Comparison of ENCODE assay signal across 25 cellular contexts in the genomic region with DNA sequence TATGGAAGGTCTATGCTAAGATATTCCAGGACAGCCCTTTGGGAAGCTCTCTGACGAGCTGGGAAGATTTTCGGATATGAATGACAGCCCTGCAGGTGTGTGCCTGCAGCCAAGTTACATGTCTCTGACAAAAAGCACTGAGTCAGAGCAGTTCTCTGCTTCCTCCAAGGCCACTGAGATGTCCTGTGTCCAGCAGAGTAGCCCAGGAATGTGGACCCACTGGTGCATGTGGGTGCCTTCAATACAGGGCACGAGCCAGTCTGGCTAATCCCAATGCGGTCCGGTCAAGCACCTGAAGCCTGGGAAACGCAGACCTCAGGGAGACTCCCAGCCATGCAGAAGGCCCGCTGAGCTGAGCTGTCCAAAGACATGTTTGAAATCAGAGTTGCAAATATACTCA.
DNase-seq lines count a peak whose midpoint lies in the region; ATAC-seq, FAIRE-seq and TF ChIP-seq lines count a peak whose summit lies in the region.
"Had no signal": no experiment of that assay in that cellular context is flagged by ENCODE, and none has a peak within 500 bp of the region (broad histone marks: within the 10 kb centered on the region; RNA-seq: fewer than 3 reads in every experiment).

No MANE protein-coding gene starts in this region.

- no peaks in the 10 kb centered on the region for H3K4me1 Mint-ChIP-seq in central memory CD8-positive, alpha-beta T cell
- H3K4me1 Mint-ChIP-seq: CD4-positive, alpha-beta memory T cell had no signal

- no peaks in the 10 kb centered on the region for H4K20me1 ChIP-seq in BLaER1

- ATAC-seq in central memory CD8-positive, alpha-beta T cell (replicated peaks; ENCODE audit: extremely low read depth, poor library complexity, severe bottlenecking): no peak
- no peak for ATAC-seq in HG03135 (IDR thresholded peaks at IDR 0.05; ENCODE audit: unreplicated experiment)

- H3K9me3 Mint-ChIP-seq in central memory CD8-positive, alpha-beta T cell: no peaks in the 10 kb centered on the region
- H3K9me3 Mint-ChIP-seq: CD4-positive, alpha-beta memory T cell; H9 had no signal

- H2BK120ac ChIP-seq in mesendoderm (ENCODE audit: low read depth, low read length): no peak overlapping the region

- H3K4me1 ChIP-seq in BLaER1 (peaks cover 36% of the 10 kb centered on the region), kidney (ENCODE audit: control insufficient read depth in 1 of 2, insufficient read depth in 1 of 2, low read depth in 1 of 2, low read length in 2 of 2) (no peaks in the 10 kb centered on the region), spleen (no peaks in the 10 kb centered on the region), mesendoderm (ENCODE audit: control insufficient read depth, low read depth, low read length) (no peaks in the 10 kb centered on the region)
- H3K4me1 ChIP-seq: SJSA1 had no signal

- H3K27ac Mint-ChIP-seq in central memory CD8-positive, alpha-beta T cell (ENCODE audit: low read depth): peak overlapping the region; percentile 41
- H3K27ac Mint-ChIP-seq: CD4-positive, alpha-beta memory T cell; H9 had no signal

- no peak overlapping the region for H3K4me3 Mint-ChIP-seq in central memory CD8-positive, alpha-beta T cell
- H3K4me3 Mint-ChIP-seq: CD4-positive, alpha-beta memory T cell; H9 had no signal

- no peak overlapping the region for H2AK5ac ChIP-seq in mesendoderm (ENCODE audit: low read length)

- no peaks in the 10 kb centered on the region for H3K36me3 Mint-ChIP-seq in central memory CD8-positive, alpha-beta T cell (ENCODE audit: insufficient read depth)
- H3K36me3 Mint-ChIP-seq: CD4-positive, alpha-beta memory T cell had no signal

- H3K9me3 ChIP-seq in BLaER1 (no peaks in the 10 kb centered on the region), kidney (ENCODE audit: control insufficient read depth in 1 of 2, low read length in 2 of 2) (no peaks in the 10 kb centered on the region), spleen (no peaks in the 10 kb centered on the region)
- H3K9me3 ChIP-seq: MG63, SJSA1 had no signal

- no peak for TF ChIP-seq POLR2A in spleen (IDR thresholded peaks at IDR 0.05)

- no peak for DNase-seq in central memory CD8-positive, alpha-beta T cell (ENCODE audit: low spot score in 2 of 2)
- DNase-seq in kidney: peak; percentile 37
- peak; percentile 42 for DNase-seq in spleen
- DNase-seq in mesendoderm: no peak
- no peak for DNase-seq in cerebellar cortex (ENCODE audit: low spot score)
- DNase-seq in central memory CD4-positive, alpha-beta T cell: no peak
- DNase-seq: C1 segment of cervical spinal cord; CD4-positive, alpha-beta memory T cell; COR-L47; DMS53; H9; IMR-90; KG1; MG63; NCI-H1694 treated with DMSO at 0.1 percent for 48 hours; NCI-H2081; NCI-H2227 treated with DMSO at 0.1 percent for 48 hours; PC-9; Right ventricle myocardium superior; RPMI8226 had no signal

- no peak overlapping the region for H4K8ac ChIP-seq in mesendoderm (ENCODE audit: low read depth, low read length)

- no peak for TF ChIP-seq CTCF in kidney (IDR thresholded peaks at IDR 0.05; ENCODE audit: borderline replicate concordance, extremely low read depth, insufficient read depth)
- no peak for TF ChIP-seq CTCF in spleen (IDR thresholded peaks at IDR 0.05 in 8 of 11, conservative IDR thresholded peaks at IDR 0.05 in 3 of 11)

- H3K27me3 Mint-ChIP-seq in central memory CD8-positive, alpha-beta T cell: no peaks in the 10 kb centered on the region

- no peak for FAIRE-seq in kidney (lab: Jason Lieb, UNC)
- FAIRE-seq: A204.1, GM18507 had no signal

- H3K27me3 ChIP-seq in BLaER1 (no peaks in the 10 kb centered on the region), spleen (replicated peaks in 1 of 7) (peaks cover 0 to 10% (median 0%) of the 10 kb centered on the region in 7 donors), mesendoderm (ENCODE audit: insufficient read depth, low read length, poor library complexity) (no peaks in the 10 kb centered on the region)
- H3K27me3 ChIP-seq: MG63, SJSA1 had no signal

- no peak overlapping the region for H2BK15ac ChIP-seq in mesendoderm (replicated peaks; ENCODE audit: low read depth)

- WGBS in spleen, 5 donors: 65 to 86% (median 71%) methylated on average over 7 of the region's 7 CpGs
- WGBS in mesendoderm (ENCODE audit: extremely low coverage, insufficient coverage, low lambda C conversion rate): no CpG with 5 or more reads among the region's 7 CpGs

- no peak overlapping the region for H3K56ac ChIP-seq in mesendoderm (ENCODE audit: low read length)

- peak overlapping the region; percentile 3; the same call in 1 of the 2 replicates for H3K27ac ChIP-seq in BLaER1
- no peak overlapping the region for H3K27ac ChIP-seq in kidney (ENCODE audit: low read depth in 2 of 2, low read length in 2 of 2)
- H3K27ac ChIP-seq in spleen: no peak overlapping the region
- no peak overlapping the region for H3K27ac ChIP-seq in mesendoderm (ENCODE audit: low read depth, low read length)
- H3K27ac ChIP-seq: PC-9, SJSA1 had no signal

- H3K4me3 ChIP-seq in BLaER1 (no peak overlapping the region), kidney (ENCODE audit: low read length in 2 of 2) (no peak overlapping the region), spleen (no peak overlapping the region), mesendoderm (ENCODE audit: low read length) (no peak overlapping the region)
- H3K4me3 ChIP-seq: MG63, PC-9, SJSA1 had no signal

- no peak overlapping the region for H3K23ac ChIP-seq in mesendoderm (ENCODE audit: low read length)

- intact Hi-C loops in kidney (cut with DNase I) (no loop called here), spleen (cut with DNase I; ENCODE audit: low total_unique reads) (no loop called here)

- no peak overlapping the region for H3K4ac ChIP-seq in mesendoderm (ENCODE audit: low read depth, low read length)

- H3K4me2 ChIP-seq in BLaER1 (peak overlapping the region; percentile 74), mesendoderm (ENCODE audit: low read length) (no peak overlapping the region)
- H3K4me2 ChIP-seq: PC-9 had no signal

- H3K18ac ChIP-seq in mesendoderm (ENCODE audit: low read length): no peak overlapping the region

- no peaks in the 10 kb centered on the region for H3K36me3 ChIP-seq in BLaER1
- H3K36me3 ChIP-seq in kidney (ENCODE audit: control insufficient read depth in 1 of 2, insufficient read depth in 2 of 2, low read length in 2 of 2): no peaks in the 10 kb centered on the region
- no peaks in the 10 kb centered on the region for H3K36me3 ChIP-seq in spleen
- H3K36me3 ChIP-seq in mesendoderm (ENCODE audit: control insufficient read depth, insufficient read depth, low read length): no peaks in the 10 kb centered on the region
- H3K36me3 ChIP-seq: MG63, SJSA1 had no signal

- H3K79me2 ChIP-seq in mesendoderm (ENCODE audit: control insufficient read depth, insufficient read depth, low read length): no peaks in the 10 kb centered on the region

- no peaks in the 10 kb centered on the region for H3K79me1 ChIP-seq in mesendoderm (ENCODE audit: low read length)

- H4K5ac ChIP-seq in mesendoderm (ENCODE audit: low read length): no peak overlapping the region

- H2BK5ac ChIP-seq in mesendoderm (ENCODE audit: low read length): no peak overlapping the region

- H3K9ac ChIP-seq in BLaER1: no peak overlapping the region
- no peak overlapping the region for H3K9ac ChIP-seq in kidney (ENCODE audit: low read length in 2 of 2)
- H3K9ac ChIP-seq in mesendoderm (ENCODE audit: low read length): no peak overlapping the region

Comparison
In these comparisons a context has a peak if more than half of its experiments do, and no peak if none do; other contexts are left out.
1. DNase-seq: peak in kidney (single experiment) and spleen (single experiment); none in central memory CD8-positive, alpha-beta T cell (0 of 2), mesendoderm (single experiment), cerebellar cortex (single experiment) and central memory CD4-positive, alpha-beta T cell (single experiment).